Comparison of ENCODE assay signal across 9 cellular contexts in the genomic region with DNA sequence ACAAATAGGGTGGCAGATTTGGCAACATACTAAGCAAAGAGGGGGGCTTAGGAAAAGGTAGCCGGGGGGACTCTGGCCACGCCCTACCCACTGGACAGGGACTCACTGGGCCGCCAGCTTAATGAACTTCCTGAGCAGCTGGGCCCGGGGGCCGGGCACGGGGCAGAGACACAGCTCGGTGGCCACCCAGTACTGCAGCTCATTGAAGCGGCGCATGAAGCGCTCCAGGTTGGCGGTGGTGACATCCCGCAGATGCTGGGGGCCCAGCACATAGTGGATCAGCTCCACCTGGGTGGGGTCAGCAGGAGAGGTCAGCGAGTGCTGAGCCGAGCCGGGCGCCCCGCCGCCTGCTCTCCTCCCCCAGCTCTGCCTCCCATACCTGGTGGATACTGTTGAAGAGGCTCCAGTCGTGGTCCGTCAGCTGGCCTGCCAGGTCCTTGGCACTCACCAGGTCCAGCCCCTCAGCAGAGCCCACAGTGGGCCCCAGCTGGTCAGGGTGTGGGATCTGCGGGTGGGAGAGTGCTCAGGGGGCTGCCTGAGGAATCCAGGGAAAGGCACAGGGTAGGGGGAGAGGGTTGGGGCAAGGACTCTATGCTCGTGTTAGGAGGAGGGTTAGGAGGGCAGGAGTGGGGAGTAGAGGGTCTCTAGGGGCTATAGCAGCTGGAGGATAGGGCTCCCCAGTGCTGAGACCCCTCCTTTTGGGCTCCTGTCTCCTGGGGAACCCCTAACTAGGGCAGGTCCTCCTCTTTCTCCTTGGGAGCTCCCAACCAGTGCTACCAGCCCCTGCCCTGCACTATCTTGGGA. TPM values are rescaled to one million over a fixed set of nuclear protein-coding genes. Genes with fewer than 3 reads are reported as not detected.
A peak's percentile ranks its signal among the peaks of the same experiment; 100 is the strongest.
DNase-seq lines count a peak whose midpoint lies in the region; ATAC-seq and TF ChIP-seq lines count a peak whose summit lies in the region.
"Had no signal": no experiment of that assay in that cellular context is flagged by ENCODE, and none has a peak within 500 bp of the region (broad histone marks: within the 10 kb centered on the region; RNA-seq: fewer than 3 reads in every experiment).

No MANE protein-coding gene starts in this region.

- H3K4me1 ChIP-seq in A673 (ENCODE audit: insufficient read depth, low read length, poor library complexity, severe bottlenecking), result peaks cover 37% of the 10 kb centered on the region
- peaks cover 44 to 84% (median 47%) of the 10 kb centered on the region in 3 donors for H3K4me1 ChIP-seq in esophagus squamous epithelium

- H3K4me3 ChIP-seq in A673 (ENCODE audit: low read depth, low read length, poor library complexity, severe bottlenecking) (no peak overlapping the region), esophagus squamous epithelium (no peak overlapping the region)

- peak; percentile 55 for ATAC-seq in GM19438 (IDR thresholded peaks at IDR 0.05; ENCODE audit: low read depth, unreplicated experiment)
- peak; percentile 41 for ATAC-seq in HG03442 (IDR thresholded peaks at IDR 0.05; ENCODE audit: unreplicated experiment)

- no TSS peak for BruUV-seq in A673 (replicated peaks; lab: Mats Ljungman, UMichigan)

- POLR2A ChIA-PET in A673 (lab: Charles Lee; ENCODE audit: low non-redundant PET), result interaction anchor here (0.5 kb wide), 1 partner anchor 387 kb away, joined by 3 read pairs; no protein-coding TSS in a partner anchor

- H3K27ac ChIP-seq in A673 (ENCODE audit: low read depth, low read length, poor library complexity, severe bottlenecking) (peak overlapping the region; percentile 93), esophagus squamous epithelium (peak overlapping the region in 3 of 4 donors; percentile 27 to 63 (median 54))
- H3K27ac ChIP-seq: C4-2B had no signal

- no peaks in the 10 kb centered on the region for H3K36me3 ChIP-seq in A673 (ENCODE audit: insufficient read depth, low read length, poor library complexity, severe bottlenecking)
- peaks cover 0 to 7% (median 0%) of the 10 kb centered on the region in 3 donors for H3K36me3 ChIP-seq in esophagus squamous epithelium

- intact Hi-C loops in A673 (cut with micrococcal nuclease; ENCODE audit: unreplicated experiment) (loop anchor here (5.0 kb wide), 1 partner anchor 37 kb away; no protein-coding TSS in a partner anchor), esophagus squamous epithelium (cut with DNase I) (loop anchor here (5.0 to 10.0 kb wide), 2 partner anchors 37 to 94 kb away; no protein-coding TSS in a partner anchor)

- CTCF ChIA-PET in A673 (lab: Charles Lee), result interaction anchor here (0.5 to 2.4 kb wide), 12 partner anchors 11 to 98 kb away, joined by 3 to 18 read pairs (median 5); partner anchors contain the start of genes RAPGEF3 and SLC48A1

- TF ChIP-seq CTCF in A673 (conservative IDR thresholded peaks at IDR 0.05; ENCODE audit: low read depth, low read length), result no peak
- TF ChIP-seq CTCF in esophagus squamous epithelium (IDR thresholded peaks at IDR 0.05), result no peak

- 68 to 75% methylated on average over 6 to 7 of the region's 22 CpGs for WGBS in esophagus squamous epithelium, 2 donors

- TF ChIP-seq POLR2A in esophagus squamous epithelium (IDR thresholded peaks at IDR 0.05), result no peak

- H3K27me3 ChIP-seq in A673 (replicated peaks; ENCODE audit: insufficient read depth, low read depth, low read length, poor library complexity), result no peaks in the 10 kb centered on the region
- H3K27me3 ChIP-seq in esophagus squamous epithelium, result no peaks in the 10 kb centered on the region

- DNase-seq in A673 (ENCODE audit: low spot score) (no peak), esophagus squamous epithelium (lab: John Stamatoyannopoulos, UW) (no peak), AG20443 (ENCODE audit: low spot score) (no peak), NCI-H2107 treated with DMSO at 0.1 percent for 48 hours (lab: John Stamatoyannopoulos, UW; ENCODE audit: unreplicated experiment) (no peak), NCI-H1930 (lab: John Stamatoyannopoulos, UW) (no peak)
- no peak for DNase-seq in stimulated activated CD4-positive, alpha-beta T cell treated with anti-CD3 and anti-CD28 coated beads, Interleukin-4, amount 100 ng/mL, for 24 hours

- no peaks in the 10 kb centered on the region for H3K9me3 ChIP-seq in A673 (ENCODE audit: low read depth, low read length, poor library complexity, severe bottlenecking)
- no peaks in the 10 kb centered on the region for H3K9me3 ChIP-seq in esophagus squamous epithelium

RNA-seq across cellular contexts. Expression of gene ENDOU, which starts 15.4 kb away (rescaled TPM):
- 0.35 and 0.58 TPM in 2 replicates for total RNA-seq in A673 (2021)
- 100 to 1,000 TPM in 1 of 4 donors, 10 to 100 TPM in 3; 39.8 to 112 (median 46.3) TPM for total RNA-seq in esophagus squamous epithelium

RNA-seq across cellular contexts. Expression of gene RAPGEF3, which starts 17.9 kb away (rescaled TPM):
- total RNA-seq in A673 (2021), result 4.3 and 5.7 TPM in 2 replicates
- 10 to 100 TPM; 12.9 to 39.3 (median 22.5) TPM for total RNA-seq in esophagus squamous epithelium

RNA-seq across cellular contexts. Expression of gene SLC48A1, which starts 32.3 kb away (rescaled TPM):
- total RNA-seq in A673 (2021), result 39.3 and 39.8 TPM in 2 replicates
- total RNA-seq in esophagus squamous epithelium, result 10 to 100 TPM; 18.9 to 35.4 (median 25.4) TPM

RNA-seq across cellular contexts. Expression of gene RPAP3, which starts 34.9 kb away (rescaled TPM):
- 70.5 and 81.1 TPM in 2 replicates for total RNA-seq in A673 (2021)
- total RNA-seq in esophagus squamous epithelium, result 10 to 100 TPM in 3 of 4 donors, 1 to 10 TPM in 1; 7.7 to 20.3 (median 17.7) TPM

Comparison
In these comparisons a context has a peak if more than half of its experiments do, and no peak if none do; other contexts are left out.
1. RNA of gene ENDOU, which starts 15.4 kb away (total RNA-seq): 39.8 to 112 TPM in esophagus squamous epithelium; 0.35 to 0.58 TPM in A673; every median in the first group is over 10 times any median in the second.